Comparison of ENCODE assay signal across 1 cellular context in genomic region chr3:4334548-4334947, GRCh38.
TF ChIP-seq lines count a peak whose summit lies in the region.

No MANE protein-coding gene starts in this region.

TF ChIP-seq in H1, 55 proteins besides CTCF, POLR2A, EP300 and RAD21:
- no peak for TF ChIP-seq SRF (IDR thresholded peaks at IDR 0.05; ENCODE audit: low read depth, low read length)
- no peak for TF ChIP-seq BACH1 (IDR thresholded peaks at IDR 0.05; ENCODE audit: low read length)
- no peak for TF ChIP-seq RBBP5 (IDR thresholded peaks at IDR 0.05; ENCODE audit: borderline replicate concordance, low read depth, low read length)
